ENCODE assay signal across 9 cellular contexts in the genomic region with DNA sequence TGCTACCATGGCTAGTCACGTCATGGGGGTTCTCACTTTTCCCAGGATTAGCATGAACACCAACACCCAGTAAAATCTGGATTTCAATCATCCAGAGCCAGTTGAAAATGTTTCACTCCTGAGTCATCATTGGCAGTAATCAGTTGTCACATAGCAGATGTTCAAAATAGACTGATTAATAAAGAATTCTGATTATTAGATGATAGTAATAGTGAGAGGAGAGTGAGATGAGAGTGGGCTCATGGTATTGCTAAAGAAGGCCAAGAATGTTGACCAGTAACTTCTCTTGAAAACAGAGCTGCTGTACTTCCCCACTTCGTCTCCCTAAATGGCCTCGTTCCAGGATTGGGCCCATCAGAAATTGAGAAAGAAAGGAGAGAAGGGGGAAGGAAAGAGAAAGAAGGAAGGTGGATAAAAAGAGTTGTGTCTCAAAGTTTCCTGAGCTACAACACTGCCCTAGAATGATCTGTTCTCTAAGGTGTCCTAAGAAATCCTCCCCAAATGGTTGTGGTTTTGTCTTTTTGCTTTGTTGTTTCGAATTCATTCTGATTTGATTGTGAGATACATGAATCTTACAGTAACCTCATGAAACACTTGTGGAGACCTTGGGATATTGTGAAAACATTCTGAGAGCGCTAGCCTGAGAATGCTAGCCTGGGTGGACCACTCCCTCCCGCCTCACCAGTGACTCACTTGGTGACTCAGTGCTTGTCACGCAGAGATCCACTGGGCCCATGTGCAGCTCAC.
DNase-seq lines count a peak whose midpoint lies in the region; ATAC-seq and TF ChIP-seq lines count a peak whose summit lies in the region.
"Had no signal": no experiment of that assay in that cellular context is flagged by ENCODE, and none has a peak within 500 bp of the region (broad histone marks: within the 10 kb centered on the region; RNA-seq: fewer than 3 reads in every experiment).

No MANE protein-coding gene starts in this region.

- no peak overlapping the region for H3K56ac ChIP-seq in mesendoderm (ENCODE audit: low read length)

- H2AK5ac ChIP-seq in mesendoderm (ENCODE audit: low read length): no peak overlapping the region

- H2BK5ac ChIP-seq in mesendoderm (ENCODE audit: low read length): no peak overlapping the region

- H3K9ac ChIP-seq in GM23248 (peak overlapping the region; percentile 93), mesendoderm (ENCODE audit: low read length) (no peak overlapping the region)

- no peaks in the 10 kb centered on the region for H4K20me1 ChIP-seq in GM23248 (ENCODE audit: insufficient read depth)

- peaks cover 23% of the 10 kb centered on the region for H3F3A ChIP-seq in GM23248 (ENCODE audit: insufficient read depth)

- no peaks in the 10 kb centered on the region for H3K9me2 ChIP-seq in GM23248 (ENCODE audit: insufficient read depth)

- no peak overlapping the region for H3K23ac ChIP-seq in mesendoderm (ENCODE audit: low read length)

- peak; percentile 99 for DNase-seq in GM23248
- peak; percentile 91 for DNase-seq in SW480 (ENCODE audit: low spot score)
- peak; percentile 98 for DNase-seq in astrocyte of the spinal cord (ENCODE audit: low read depth, low spot score)
- peak; percentile 51 for DNase-seq in mesendoderm
- DNase-seq in stimulated activated naive CD8-positive, alpha-beta T cell treated with anti-CD3 and anti-CD28 coated beads, Interleukin-15, Interleukin-2, amounts not matched to agents 100 U/mL and 50 U/mL, for 24 hours: peak; percentile 84
- no peak for DNase-seq in NCI-H2227 treated with DMSO at 0.1 percent for 48 hours (lab: John Stamatoyannopoulos, UW)
- no peak for DNase-seq in NCI-H524 treated with DMSO at 0.1 percent for 48 hours (lab: John Stamatoyannopoulos, UW)
- DNase-seq: naive B cell had no signal

- no peaks in the 10 kb centered on the region for H3K36me3 ChIP-seq in GM23248 (ENCODE audit: low read depth)
- H3K36me3 ChIP-seq in mesendoderm (ENCODE audit: control insufficient read depth, insufficient read depth, low read length): no peaks in the 10 kb centered on the region

- H3K9me3 ChIP-seq in GM23248 (ENCODE audit: low read depth): no peaks in the 10 kb centered on the region

- H3K27me3 ChIP-seq in GM23248 (replicated peaks; ENCODE audit: insufficient read depth) (no peaks in the 10 kb centered on the region), mesendoderm (ENCODE audit: insufficient read depth, low read length, poor library complexity) (no peaks in the 10 kb centered on the region)

- no peak overlapping the region for H4K8ac ChIP-seq in mesendoderm (ENCODE audit: low read depth, low read length)

- H3K79me1 ChIP-seq in mesendoderm (ENCODE audit: low read length): no peaks in the 10 kb centered on the region

- H2AFZ ChIP-seq in GM23248: peak overlapping the region; percentile 32; the same call in 1 of the 2 replicates

- H3K79me2 ChIP-seq in GM23248 (ENCODE audit: insufficient read depth): no peaks in the 10 kb centered on the region
- H3K79me2 ChIP-seq in mesendoderm (ENCODE audit: control insufficient read depth, insufficient read depth, low read length): no peaks in the 10 kb centered on the region

- H2BK15ac ChIP-seq in mesendoderm (replicated peaks; ENCODE audit: low read depth): no peak overlapping the region

- H3K27ac ChIP-seq in GM23248 (peak overlapping the region; percentile 100), mesendoderm (ENCODE audit: low read depth, low read length) (no peak overlapping the region)

- peak; percentile 92 for ATAC-seq in stimulated activated naive CD8-positive, alpha-beta T cell treated with anti-CD3 and anti-CD28 coated beads, Interleukin-15, Interleukin-2, amounts not matched to agents 100 U/mL and 50 U/mL, for 24 hours
- ATAC-seq in HG03565 (IDR thresholded peaks at IDR 0.05; ENCODE audit: unreplicated experiment): no peak

- H3K4me2 ChIP-seq in GM23248 (ENCODE audit: unreplicated experiment): peak overlapping the region; percentile 83
- H3K4me2 ChIP-seq in mesendoderm (ENCODE audit: low read length): no peak overlapping the region

- TF ChIP-seq CTCF in astrocyte of the spinal cord (IDR thresholded peaks at IDR 0.05; ENCODE audit: low read depth, low read length): no peak

- WGBS in GM23248 (ENCODE audit: low coverage in 1 of 2, low lambda C conversion rate in 2 of 2, missing lambda C conversion rate in 2 of 2), 2 experiments: 3 to 6% methylated on average over 6 to 7 of the region's 7 CpGs
- no CpG with 5 or more reads among the region's 7 CpGs for WGBS in mesendoderm (ENCODE audit: extremely low coverage, insufficient coverage, low lambda C conversion rate)

- H4K5ac ChIP-seq in mesendoderm (ENCODE audit: low read length): no peak overlapping the region

- no peak overlapping the region for H3K4ac ChIP-seq in mesendoderm (ENCODE audit: low read depth, low read length)

- peak overlapping the region; percentile 55 for H3K4me3 ChIP-seq in GM23248
- H3K4me3 ChIP-seq in astrocyte of the spinal cord (ENCODE audit: low read depth, low read length): no peak overlapping the region
- no peak overlapping the region for H3K4me3 ChIP-seq in mesendoderm (ENCODE audit: low read length)

- H3K18ac ChIP-seq in mesendoderm (ENCODE audit: low read length): no peak overlapping the region

- H3K4me1 ChIP-seq in GM23248 (ENCODE audit: insufficient read depth): peaks cover 25% of the 10 kb centered on the region
- no peaks in the 10 kb centered on the region for H3K4me1 ChIP-seq in mesendoderm (ENCODE audit: control insufficient read depth, low read depth, low read length)

- no peak overlapping the region for H2BK120ac ChIP-seq in mesendoderm (ENCODE audit: low read depth, low read length)

- in situ Hi-C loops in GM23248 (cut with MboI): no loop called here
- in situ Hi-C loops in astrocyte of the spinal cord (cut with HindIII; ENCODE audit: low sequenced_read_pairs): no loop called here

Comparison
In these comparisons a context has a peak if more than half of its experiments do, and no peak if none do; other contexts are left out.
1. DNase-seq: peak in GM23248 (single experiment), SW480 (single experiment), astrocyte of the spinal cord (single experiment), mesendoderm (single experiment) and stimulated activated naive CD8-positive, alpha-beta T cell treated with anti-CD3 and anti-CD28 coated beads, Interleukin-15, Interleukin-2, amounts not matched to agents 100 U/mL and 50 U/mL, for 24 hours (single experiment); none in NCI-H2227 treated with DMSO at 0.1 percent for 48 hours (single experiment) and NCI-H524 treated with DMSO at 0.1 percent for 48 hours (single experiment).